ENCODE assay signal across 2 cellular contexts in genomic region chr17:70423562-70423961, GRCh38.
A peak's percentile ranks its signal among the peaks of the same experiment; 100 is the strongest.
TF ChIP-seq lines count a peak whose summit lies in the region.

No MANE protein-coding gene starts in this region.

TF ChIP-seq in A549, 52 proteins besides CTCF, POLR2A, EP300 and RAD21 (continued from another document):
- no peak for TF ChIP-seq CHD2 (IDR thresholded peaks at IDR 0.05; ENCODE audit: low read length, partially characterized antibody)
- TF ChIP-seq RNF2 (IDR thresholded peaks at IDR 0.05; ENCODE audit: borderline replicate concordance, low read depth), result no peak
- no peak for TF ChIP-seq ZFP36 (IDR thresholded peaks at IDR 0.05; ENCODE audit: borderline replicate concordance, partially characterized antibody)
- no peak for TF ChIP-seq HMGXB4 (CRISPR knock-in tag; IDR thresholded peaks at IDR 0.05; ENCODE audit: borderline replicate concordance)
- TF ChIP-seq TFCP2L1 (CRISPR knock-in tag; IDR thresholded peaks at IDR 0.05), result no peak
- TF ChIP-seq ZC3H11A (IDR thresholded peaks at IDR 0.05), result no peak

TF ChIP-seq in SK-N-SH, 30 proteins besides CTCF, POLR2A, EP300 and RAD21 (continued from another document):
- TF ChIP-seq REST (IDR thresholded peaks at IDR 0.05; ENCODE audit: low read depth, low read length) (no peak), PBX3 (IDR thresholded peaks at IDR 0.05) (no peak), MAX (IDR thresholded peaks at IDR 0.05; ENCODE audit: low read depth) (no peak), TEAD4 (IDR thresholded peaks at IDR 0.05; ENCODE audit: borderline replicate concordance, insufficient read depth) (no peak), GATA2 (CRISPR knock-in tag; IDR thresholded peaks at IDR 0.05) (peak; percentile 80), CHD2 (IDR thresholded peaks at IDR 0.05; ENCODE audit: low read length, partially characterized antibody) (peak; percentile 25)
